1 cellular context compared by ENCODE assay signal in the genomic region with DNA sequence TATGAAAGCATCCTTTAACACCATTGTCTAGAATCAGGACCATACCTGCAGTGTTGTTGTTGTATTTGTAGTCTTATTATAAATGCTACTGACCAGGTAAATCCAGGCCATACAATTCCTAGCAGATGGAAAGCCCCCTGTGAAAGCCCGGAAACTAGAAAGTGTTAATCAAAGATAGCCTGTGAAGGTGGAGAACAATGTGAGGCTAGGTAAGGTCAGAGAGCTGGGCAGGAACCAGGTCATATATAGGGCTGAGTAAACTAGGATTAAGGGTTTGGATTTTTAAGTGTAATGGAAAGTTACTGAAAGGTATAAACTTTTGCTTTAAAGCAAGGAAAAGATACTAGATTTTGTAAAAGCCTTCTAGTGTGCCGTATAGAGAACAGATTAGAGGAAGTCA.
TF ChIP-seq lines count a peak whose summit lies in the region.

No MANE protein-coding gene starts in this region.

TF ChIP-seq in WTC11, 78 proteins besides CTCF, POLR2A, EP300 and RAD21:
- TF ChIP-seq, protein P1, sequence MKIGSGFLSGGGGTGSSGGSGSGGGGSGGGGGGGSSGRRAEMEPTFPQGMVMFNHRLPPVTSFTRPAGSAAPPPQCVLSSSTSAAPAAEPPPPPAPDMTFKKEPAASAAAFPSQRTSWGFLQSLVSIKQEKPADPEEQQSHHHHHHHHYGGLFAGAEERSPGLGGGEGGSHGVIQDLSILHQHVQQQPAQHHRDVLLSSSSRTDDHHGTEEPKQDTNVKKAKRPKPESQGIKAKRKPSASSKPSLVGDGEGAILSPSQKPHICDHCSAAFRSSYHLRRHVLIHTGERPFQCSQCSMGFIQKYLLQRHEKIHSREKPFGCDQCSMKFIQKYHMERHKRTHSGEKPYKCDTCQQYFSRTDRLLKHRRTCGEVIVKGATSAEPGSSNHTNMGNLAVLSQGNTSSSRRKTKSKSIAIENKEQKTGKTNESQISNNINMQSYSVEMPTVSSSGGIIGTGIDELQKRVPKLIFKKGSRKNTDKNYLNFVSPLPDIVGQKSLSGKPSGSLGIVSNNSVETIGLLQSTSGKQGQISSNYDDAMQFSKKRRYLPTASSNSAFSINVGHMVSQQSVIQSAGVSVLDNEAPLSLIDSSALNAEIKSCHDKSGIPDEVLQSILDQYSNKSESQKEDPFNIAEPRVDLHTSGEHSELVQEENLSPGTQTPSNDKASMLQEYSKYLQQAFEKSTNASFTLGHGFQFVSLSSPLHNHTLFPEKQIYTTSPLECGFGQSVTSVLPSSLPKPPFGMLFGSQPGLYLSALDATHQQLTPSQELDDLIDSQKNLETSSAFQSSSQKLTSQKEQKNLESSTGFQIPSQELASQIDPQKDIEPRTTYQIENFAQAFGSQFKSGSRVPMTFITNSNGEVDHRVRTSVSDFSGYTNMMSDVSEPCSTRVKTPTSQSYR (CRISPR knock-in tag; IDR thresholded peaks at IDR 0.05) = no peak
- TF ChIP-seq CREB1 (CRISPR knock-in tag; IDR thresholded peaks at IDR 0.05) (no peak), ATF1 (CRISPR knock-in tag; IDR thresholded peaks at IDR 0.05) (no peak), NR1H2 (CRISPR knock-in tag; IDR thresholded peaks at IDR 0.05) (no peak), ZNF423 (CRISPR knock-in tag; IDR thresholded peaks at IDR 0.05) (no peak), SP1 (CRISPR knock-in tag; conservative IDR thresholded peaks at IDR 0.05) (no peak), GTF2I (CRISPR knock-in tag; conservative IDR thresholded peaks at IDR 0.05) (no peak)
- TF ChIP-seq, protein P2, sequence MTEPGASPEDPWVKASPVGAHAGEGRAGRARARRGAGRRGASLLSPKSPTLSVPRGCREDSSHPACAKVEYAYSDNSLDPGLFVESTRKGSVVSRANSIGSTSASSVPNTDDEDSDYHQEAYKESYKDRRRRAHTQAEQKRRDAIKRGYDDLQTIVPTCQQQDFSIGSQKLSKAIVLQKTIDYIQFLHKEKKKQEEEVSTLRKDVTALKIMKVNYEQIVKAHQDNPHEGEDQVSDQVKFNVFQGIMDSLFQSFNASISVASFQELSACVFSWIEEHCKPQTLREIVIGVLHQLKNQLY (CRISPR knock-in tag; IDR thresholded peaks at IDR 0.05) = no peak
- TF ChIP-seq, protein P3, sequence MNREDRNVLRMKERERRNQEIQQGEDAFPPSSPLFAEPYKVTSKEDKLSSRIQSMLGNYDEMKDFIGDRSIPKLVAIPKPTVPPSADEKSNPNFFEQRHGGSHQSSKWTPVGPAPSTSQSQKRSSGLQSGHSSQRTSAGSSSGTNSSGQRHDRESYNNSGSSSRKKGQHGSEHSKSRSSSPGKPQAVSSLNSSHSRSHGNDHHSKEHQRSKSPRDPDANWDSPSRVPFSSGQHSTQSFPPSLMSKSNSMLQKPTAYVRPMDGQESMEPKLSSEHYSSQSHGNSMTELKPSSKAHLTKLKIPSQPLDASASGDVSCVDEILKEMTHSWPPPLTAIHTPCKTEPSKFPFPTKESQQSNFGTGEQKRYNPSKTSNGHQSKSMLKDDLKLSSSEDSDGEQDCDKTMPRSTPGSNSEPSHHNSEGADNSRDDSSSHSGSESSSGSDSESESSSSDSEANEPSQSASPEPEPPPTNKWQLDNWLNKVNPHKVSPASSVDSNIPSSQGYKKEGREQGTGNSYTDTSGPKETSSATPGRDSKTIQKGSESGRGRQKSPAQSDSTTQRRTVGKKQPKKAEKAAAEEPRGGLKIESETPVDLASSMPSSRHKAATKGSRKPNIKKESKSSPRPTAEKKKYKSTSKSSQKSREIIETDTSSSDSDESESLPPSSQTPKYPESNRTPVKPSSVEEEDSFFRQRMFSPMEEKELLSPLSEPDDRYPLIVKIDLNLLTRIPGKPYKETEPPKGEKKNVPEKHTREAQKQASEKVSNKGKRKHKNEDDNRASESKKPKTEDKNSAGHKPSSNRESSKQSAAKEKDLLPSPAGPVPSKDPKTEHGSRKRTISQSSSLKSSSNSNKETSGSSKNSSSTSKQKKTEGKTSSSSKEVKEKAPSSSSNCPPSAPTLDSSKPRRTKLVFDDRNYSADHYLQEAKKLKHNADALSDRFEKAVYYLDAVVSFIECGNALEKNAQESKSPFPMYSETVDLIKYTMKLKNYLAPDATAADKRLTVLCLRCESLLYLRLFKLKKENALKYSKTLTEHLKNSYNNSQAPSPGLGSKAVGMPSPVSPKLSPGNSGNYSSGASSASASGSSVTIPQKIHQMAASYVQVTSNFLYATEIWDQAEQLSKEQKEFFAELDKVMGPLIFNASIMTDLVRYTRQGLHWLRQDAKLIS (CRISPR knock-in tag; IDR thresholded peaks at IDR 0.05; ENCODE audit: borderline replicate concordance) = no peak
- TF ChIP-seq, protein P4, sequence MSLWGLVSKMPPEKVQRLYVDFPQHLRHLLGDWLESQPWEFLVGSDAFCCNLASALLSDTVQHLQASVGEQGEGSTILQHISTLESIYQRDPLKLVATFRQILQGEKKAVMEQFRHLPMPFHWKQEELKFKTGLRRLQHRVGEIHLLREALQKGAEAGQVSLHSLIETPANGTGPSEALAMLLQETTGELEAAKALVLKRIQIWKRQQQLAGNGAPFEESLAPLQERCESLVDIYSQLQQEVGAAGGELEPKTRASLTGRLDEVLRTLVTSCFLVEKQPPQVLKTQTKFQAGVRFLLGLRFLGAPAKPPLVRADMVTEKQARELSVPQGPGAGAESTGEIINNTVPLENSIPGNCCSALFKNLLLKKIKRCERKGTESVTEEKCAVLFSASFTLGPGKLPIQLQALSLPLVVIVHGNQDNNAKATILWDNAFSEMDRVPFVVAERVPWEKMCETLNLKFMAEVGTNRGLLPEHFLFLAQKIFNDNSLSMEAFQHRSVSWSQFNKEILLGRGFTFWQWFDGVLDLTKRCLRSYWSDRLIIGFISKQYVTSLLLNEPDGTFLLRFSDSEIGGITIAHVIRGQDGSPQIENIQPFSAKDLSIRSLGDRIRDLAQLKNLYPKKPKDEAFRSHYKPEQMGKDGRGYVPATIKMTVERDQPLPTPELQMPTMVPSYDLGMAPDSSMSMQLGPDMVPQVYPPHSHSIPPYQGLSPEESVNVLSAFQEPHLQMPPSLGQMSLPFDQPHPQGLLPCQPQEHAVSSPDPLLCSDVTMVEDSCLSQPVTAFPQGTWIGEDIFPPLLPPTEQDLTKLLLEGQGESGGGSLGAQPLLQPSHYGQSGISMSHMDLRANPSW (CRISPR knock-in tag; conservative IDR thresholded peaks at IDR 0.05; ENCODE audit: low read depth) = no peak
- TF ChIP-seq, protein P5, sequence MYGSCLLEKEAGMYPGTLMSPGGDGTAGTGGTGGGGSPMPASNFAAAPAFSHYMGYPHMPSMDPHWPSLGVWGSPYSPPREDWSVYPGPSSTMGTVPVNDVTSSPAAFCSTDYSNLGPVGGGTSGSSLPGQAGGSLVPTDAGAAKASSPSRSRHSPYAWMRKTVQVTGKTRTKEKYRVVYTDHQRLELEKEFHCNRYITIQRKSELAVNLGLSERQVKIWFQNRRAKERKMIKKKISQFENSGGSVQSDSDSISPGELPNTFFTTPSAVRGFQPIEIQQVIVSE (CRISPR knock-in tag; IDR thresholded peaks at IDR 0.05; ENCODE audit: borderline replicate concordance) = no peak
